ENCODE assay signal across 1 cellular context in the genomic region with DNA sequence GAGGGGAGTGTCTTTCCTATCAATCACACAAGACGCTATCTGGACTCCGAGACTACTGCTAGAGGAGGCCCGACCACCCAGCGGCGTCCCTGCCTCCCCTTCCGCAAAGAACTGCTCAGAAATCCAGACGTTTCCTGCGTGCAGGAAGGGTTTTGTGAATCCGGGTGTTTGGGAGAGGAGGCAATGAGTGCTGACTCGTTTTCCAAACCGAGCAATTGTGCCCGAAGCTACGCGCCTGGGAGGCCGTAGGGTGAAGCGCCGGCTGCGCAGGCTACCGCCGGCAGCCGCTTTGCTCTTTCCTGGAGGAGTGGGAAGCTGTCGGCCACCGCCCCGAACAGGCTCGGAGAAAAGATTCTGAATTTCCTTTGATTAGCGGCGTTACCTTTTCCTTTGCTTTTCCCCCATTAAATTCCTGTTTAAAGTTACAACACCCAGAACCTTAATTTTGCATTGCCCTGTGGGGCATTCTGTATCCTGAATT.
TF ChIP-seq lines count a peak whose summit lies in the region.

No MANE protein-coding gene starts in this region.

TF ChIP-seq in HEK293T, 16 proteins besides CTCF, POLR2A, EP300 and RAD21 (continued from another document):
- TF ChIP-seq, protein P1, sequence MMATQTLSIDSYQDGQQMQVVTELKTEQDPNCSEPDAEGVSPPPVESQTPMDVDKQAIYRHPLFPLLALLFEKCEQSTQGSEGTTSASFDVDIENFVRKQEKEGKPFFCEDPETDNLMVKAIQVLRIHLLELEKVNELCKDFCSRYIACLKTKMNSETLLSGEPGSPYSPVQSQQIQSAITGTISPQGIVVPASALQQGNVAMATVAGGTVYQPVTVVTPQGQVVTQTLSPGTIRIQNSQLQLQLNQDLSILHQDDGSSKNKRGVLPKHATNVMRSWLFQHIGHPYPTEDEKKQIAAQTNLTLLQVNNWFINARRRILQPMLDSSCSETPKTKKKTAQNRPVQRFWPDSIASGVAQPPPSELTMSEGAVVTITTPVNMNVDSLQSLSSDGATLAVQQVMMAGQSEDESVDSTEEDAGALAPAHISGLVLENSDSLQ (IDR thresholded peaks at IDR 0.05): no peak
- TF ChIP-seq FOXA1 (IDR thresholded peaks at IDR 0.05): no peak
- no peak for TF ChIP-seq BHLHE40 (IDR thresholded peaks at IDR 0.05; ENCODE audit: borderline replicate concordance)
